ENCODE assay signal across 8 cellular contexts in genomic region chr11:2885676-2886081, GRCh38. TPM values are rescaled to one million over a fixed set of nuclear protein-coding genes. Genes with fewer than 3 reads are reported as not detected.
DNase-seq lines count a peak whose midpoint lies in the region; ATAC-seq, FAIRE-seq and TF ChIP-seq lines count a peak whose summit lies in the region.

CDKN1C (minus strand) TSS chr11:2885775; CDS start chr11:2885456, 319 bp downstream.

- H3K36me3 ChIP-seq in small intestine (ENCODE audit: control insufficient read depth in 2 of 2, insufficient read depth in 2 of 2, low read length in 2 of 2): no peaks in the 10 kb centered on the region
- H3K36me3 ChIP-seq in Karpas-422 (ENCODE audit: insufficient read depth, low read length): no peaks in the 10 kb centered on the region

- no peak within 1 kb of the TSS for H3K9ac ChIP-seq in Karpas-422 (ENCODE audit: low read length)

- DNase-seq in GM12891 (ENCODE audit: insufficient read length, low spot score) (peak; percentile 94), NCI-H1436 (lab: John Stamatoyannopoulos, UW) (peak; percentile 89), brain pericyte (ENCODE audit: low read depth, low spot score) (peak; percentile 50), small intestine (peak; percentile 80), Karpas-422 (no peak)

- peak; percentile 76 for ATAC-seq in HG02759 (IDR thresholded peaks at IDR 0.05; ENCODE audit: unreplicated experiment)

- H3K4me2 ChIP-seq in Karpas-422 (ENCODE audit: low read depth, low read length, poor library complexity, severe bottlenecking): no peak within 1 kb of the TSS

- H3K4me3 ChIP-seq in iPS-18c (ENCODE audit: insufficient read depth, low read depth, low read length): peak within 1 kb of the TSS; percentile 67
- peak within 1 kb of the TSS; percentile 46 to 66 for H3K4me3 ChIP-seq in small intestine (ENCODE audit: low read depth in 1 of 2, low read length in 2 of 2)
- H3K4me3 ChIP-seq in Karpas-422 (ENCODE audit: low read length): no peak within 1 kb of the TSS

- H3K9me2 ChIP-seq in Karpas-422 (replicated peaks; ENCODE audit: insufficient read depth, low read length): no peaks in the 10 kb centered on the region

- TF ChIP-seq CTCF in VCaP (conservative IDR thresholded peaks at IDR 0.05): no peak

- H3K27ac ChIP-seq in VCaP (peak within 1 kb of the TSS; percentile 61; the same call in 1 of the 2 replicates), small intestine (ENCODE audit: low read depth in 1 of 2, low read length in 1 of 2) (peak within 1 kb of the TSS in 1 of 2 donors; percentile 74), Karpas-422 (ENCODE audit: low read length) (no peak within 1 kb of the TSS)

- TF ChIP-seq POLR2A in GM12891 (IDR thresholded peaks at IDR 0.05; ENCODE audit: low read depth, low read length): no peak

- H3K27me3 ChIP-seq in small intestine (ENCODE audit: control insufficient read depth in 2 of 2, insufficient read depth in 2 of 2, low read length in 2 of 2) (no peaks in the 10 kb centered on the region), Karpas-422 (ENCODE audit: low read length) (no peaks in the 10 kb centered on the region)

- 0 to 1% (median 1%) methylated on average over 21 to 59 of the region's 61 CpGs for WGBS in small intestine, 3 donors

- H3K4me1 ChIP-seq in small intestine (ENCODE audit: control insufficient read depth in 2 of 2, insufficient read depth in 1 of 2, low read depth in 1 of 2, low read length in 1 of 2) (no peaks in the 10 kb centered on the region), Karpas-422 (ENCODE audit: low read length) (no peaks in the 10 kb centered on the region)

- no peaks in the 10 kb centered on the region for H3K79me2 ChIP-seq in Karpas-422 (ENCODE audit: low read length)

- no peak within 1 kb of the TSS for H2AFZ ChIP-seq in Karpas-422 (ENCODE audit: low read length)

- H3K9me3 ChIP-seq in iPS-18c (ENCODE audit: control insufficient read depth, insufficient read depth, low read length) (no peaks in the 10 kb centered on the region), small intestine (ENCODE audit: control insufficient read depth, low read depth) (no peaks in the 10 kb centered on the region), Karpas-422 (ENCODE audit: low read length) (no peaks in the 10 kb centered on the region)

- FAIRE-seq in GM12891 (lab: Jason Lieb, UNC): peak; percentile 86
- no peak for FAIRE-seq in small intestine (lab: Jason Lieb, UNC)

- no peaks in the 10 kb centered on the region for H4K20me1 ChIP-seq in Karpas-422 (ENCODE audit: insufficient read depth, low read depth, low read length)

TF ChIP-seq in GM12891, 5 proteins besides CTCF, POLR2A, EP300 and RAD21:
- peak; percentile 72; the same call in 1 of the 2 replicates for TF ChIP-seq POU2F2 (IDR thresholded peaks at IDR 0.05; ENCODE audit: low read depth, low read length)
- no peak for TF ChIP-seq SPI1 (IDR thresholded peaks at IDR 0.05; ENCODE audit: low read depth, low read length)
- TF ChIP-seq TAF1 (IDR thresholded peaks at IDR 0.05; ENCODE audit: low read depth, low read length): no peak
- no peak for TF ChIP-seq POLR2AphosphoS5 (IDR thresholded peaks at IDR 0.05; ENCODE audit: low read depth, low read length)
- TF ChIP-seq PAX5 (IDR thresholded peaks at IDR 0.05; ENCODE audit: insufficient read depth, low read length, severe bottlenecking): no peak

RNA-seq across cellular contexts. Expression of gene CDKN1C, which starts in this region (rescaled TPM):
- 0.15 TPM for polyA plus RNA-seq in GM12891 (2012; ENCODE audit: low read depth, missing spikeins)
- 10 to 100 TPM in 1 of 3 donors, 1 to 10 TPM in 2; 4.0 to 29.7 (median 5.7) TPM for polyA plus RNA-seq in small intestine
- total RNA-seq in Karpas-422 (2014; rRNA removed; shearing (Covaris generic); ENCODE audit: low replicate concordance): not detected in 2 replicates
